Comparison of ENCODE assay signal across 12 cellular contexts in the genomic region with DNA sequence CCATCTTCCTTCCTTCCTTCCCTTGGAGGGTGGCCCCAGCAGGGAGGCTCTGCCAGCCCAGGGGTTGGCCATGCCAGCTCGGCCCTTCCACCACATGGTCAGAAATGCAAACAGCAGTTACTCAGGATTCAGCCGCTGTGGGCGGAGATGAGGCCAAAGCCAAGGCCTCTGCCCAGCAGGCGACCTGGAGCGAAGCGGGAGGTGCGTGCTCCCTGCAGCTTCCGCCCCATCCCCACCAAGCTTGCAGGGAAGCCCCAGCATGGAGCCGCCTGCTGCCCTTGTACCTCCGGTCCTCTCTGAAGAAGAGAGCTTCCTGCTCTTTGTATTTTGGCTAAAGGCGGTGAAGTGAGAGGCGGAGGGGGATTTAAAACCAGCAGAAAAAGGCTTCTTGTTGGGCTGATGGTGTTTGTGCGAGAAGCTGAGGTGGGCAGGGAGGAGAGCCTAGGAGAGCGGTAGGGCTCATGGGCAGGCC. TPM values are rescaled to one million over a fixed set of nuclear protein-coding genes. Genes with fewer than 3 reads are reported as not detected.
A peak's percentile ranks its signal among the peaks of the same experiment; 100 is the strongest.
DNase-seq lines count a peak whose midpoint lies in the region; ATAC-seq and TF ChIP-seq lines count a peak whose summit lies in the region.
"Had no signal": no experiment of that assay in that cellular context is flagged by ENCODE, and none has a peak within 500 bp of the region (broad histone marks: within the 10 kb centered on the region; RNA-seq: fewer than 3 reads in every experiment).

No MANE protein-coding gene starts in this region.

- CTCF ChIA-PET in mammary epithelial cell (lab: Charles Lee; ENCODE audit: low non-redundant PET), result interaction anchor here (0.6 kb wide), 1 partner anchor 218 kb away, joined by 7 read pairs; no protein-coding TSS in a partner anchor

- no peak overlapping the region for H3K4me3 ChIP-seq in mammary epithelial cell (replicated peaks in 1 of 3; ENCODE audit: insufficient read depth in 1 of 3, low read depth in 2 of 3, low read length in 3 of 3)
- H3K4me3 ChIP-seq in neural progenitor cell, result no peak overlapping the region
- no peak overlapping the region for H3K4me3 ChIP-seq in WERI-Rb-1 (ENCODE audit: low read depth, low read length)
- H3K4me3 ChIP-seq: sigmoid colon had no signal

- peaks cover 4% of the 10 kb centered on the region for H3K79me2 ChIP-seq in mammary epithelial cell (ENCODE audit: insufficient read depth, low read length)
- no peaks in the 10 kb centered on the region for H3K79me2 ChIP-seq in neural progenitor cell (ENCODE audit: low read depth)

- H3K27ac ChIP-seq in mammary epithelial cell (ENCODE audit: insufficient read depth, low read depth, low read length) (no peak overlapping the region), neural progenitor cell (no peak overlapping the region), WERI-Rb-1 (no peak overlapping the region)
- H3K27ac ChIP-seq: sigmoid colon, VCaP had no signal

- no peak overlapping the region for H3K27ac Mint-ChIP-seq in neural progenitor cell
- H3K27ac Mint-ChIP-seq in activated T-cell treated with anti-CD3 and anti-CD28 coated beads, Interleukin-2, amount 50 U/mL, for 24 hours, result no peak overlapping the region

- no peak overlapping the region for H3K4me3 Mint-ChIP-seq in neural progenitor cell
- H3K4me3 Mint-ChIP-seq in activated T-cell treated with anti-CD3 and anti-CD28 coated beads, Interleukin-2, amount 50 U/mL, for 24 hours, result no peak overlapping the region

- H3K4me1 Mint-ChIP-seq in neural progenitor cell, result peaks cover 42% of the 10 kb centered on the region
- no peaks in the 10 kb centered on the region for H3K4me1 Mint-ChIP-seq in activated T-cell treated with anti-CD3 and anti-CD28 coated beads, Interleukin-2, amount 50 U/mL, for 24 hours (ENCODE audit: low read depth)

- H3K4me1 ChIP-seq in mammary epithelial cell (ENCODE audit: insufficient read depth, low read length), result peaks cover 46% of the 10 kb centered on the region
- H3K4me1 ChIP-seq in neural progenitor cell, result peaks cover 9% of the 10 kb centered on the region

- no peaks in the 10 kb centered on the region for H3K36me3 Mint-ChIP-seq in neural progenitor cell
- no peaks in the 10 kb centered on the region for H3K36me3 Mint-ChIP-seq in activated T-cell treated with anti-CD3 and anti-CD28 coated beads, Interleukin-2, amount 50 U/mL, for 24 hours (ENCODE audit: low read depth)

- no peaks in the 10 kb centered on the region for H4K20me1 ChIP-seq in mammary epithelial cell (ENCODE audit: insufficient read depth, low read length)
- H4K20me1 ChIP-seq in neural progenitor cell (ENCODE audit: low read depth), result no peaks in the 10 kb centered on the region

- H3K27me3 Mint-ChIP-seq in neural progenitor cell (ENCODE audit: insufficient read depth, low read depth), result peaks cover 20% of the 10 kb centered on the region
- peaks cover 3% of the 10 kb centered on the region for H3K27me3 Mint-ChIP-seq in activated T-cell treated with anti-CD3 and anti-CD28 coated beads, Interleukin-2, amount 50 U/mL, for 24 hours

- no peak overlapping the region for H3K4me2 ChIP-seq in mammary epithelial cell (ENCODE audit: insufficient read depth, low read depth, low read length)
- peak overlapping the region; percentile 42 for H3K4me2 ChIP-seq in neural progenitor cell

- peaks cover 15% of the 10 kb centered on the region for H3K36me3 ChIP-seq in mammary epithelial cell (ENCODE audit: insufficient read depth, low read length)
- no peaks in the 10 kb centered on the region for H3K36me3 ChIP-seq in neural progenitor cell
- no peaks in the 10 kb centered on the region for H3K36me3 ChIP-seq in WERI-Rb-1
- H3K36me3 ChIP-seq: sigmoid colon had no signal

- 60% methylated on average over 14 of the region's 14 CpGs for WGBS in mammary epithelial cell (ENCODE audit: low coverage, missing lambda C conversion rate)

- H3K9ac ChIP-seq in mammary epithelial cell (ENCODE audit: insufficient read depth, low read length) (no peak overlapping the region), neural progenitor cell (no peak overlapping the region)

- H3K9me3 ChIP-seq in mammary epithelial cell (replicated peaks; ENCODE audit: insufficient read depth, low read length) (no peaks in the 10 kb centered on the region), neural progenitor cell (ENCODE audit: low read depth) (no peaks in the 10 kb centered on the region), WERI-Rb-1 (ENCODE audit: severe bottlenecking) (no peaks in the 10 kb centered on the region)
- H3K9me3 ChIP-seq: sigmoid colon had no signal

- dilution Hi-C loops in mammary epithelial cell (cut with HindIII; ENCODE audit: low sequenced_read_pairs), result no loop called here

- peaks cover 15% of the 10 kb centered on the region for H3F3A ChIP-seq in neural progenitor cell (ENCODE audit: low read depth)

- intact Hi-C loops in mammary epithelial cell (cut with micrococcal nuclease), result loop anchor here (5.0 kb wide), 2 partner anchors 141 to 181 kb away; no protein-coding TSS in a partner anchor

- TF ChIP-seq CTCF in mammary epithelial cell (conservative IDR thresholded peaks at IDR 0.05 in 1 of 2, IDR thresholded peaks at IDR 0.05 in 1 of 2; ENCODE audit: extremely low read depth in 1 of 2, insufficient read depth in 1 of 2, low read depth in 1 of 2, low read length in 2 of 2) (peak in 1 of 2 donors; percentile 39), neural progenitor cell (IDR thresholded peaks at IDR 0.05) (no peak), WERI-Rb-1 (IDR thresholded peaks at IDR 0.05; ENCODE audit: low read depth, low read length) (no peak)

- H2AFZ ChIP-seq in mammary epithelial cell (ENCODE audit: low read depth, low read length) (no peak overlapping the region), neural progenitor cell (replicated peaks) (no peak overlapping the region)

- in situ Hi-C loops in Caki2 (cut with HindIII; ENCODE audit: low pct_unique_long_range_greater_than_20kb, low sequenced_read_pairs), result no loop called here
- in situ Hi-C loops in mammary epithelial cell (cut with MboI; ENCODE audit: low sequenced_read_pairs in 2 of 2), result no loop called here

- DNase-seq in Caki2 (ENCODE audit: low read depth), result peak; percentile 39
- DNase-seq in NCI-H1092 treated with DMSO at 0.1 percent for 48 hours (lab: John Stamatoyannopoulos, UW), result peak; percentile 37
- peak; percentile 60 for DNase-seq in mammary epithelial cell
- DNase-seq in neural progenitor cell (ENCODE audit: low spot score), result no peak
- no peak for DNase-seq in activated T-cell treated with anti-CD3 and anti-CD28 coated beads, Interleukin-2, amount 50 U/mL, for 24 hours
- DNase-seq in NCI-H2107 treated with DMSO at 0.1 percent for 48 hours (lab: John Stamatoyannopoulos, UW; ENCODE audit: unreplicated experiment), result no peak
- no peak for DNase-seq in WERI-Rb-1
- DNase-seq: activated gamma-delta T cell, cortex of kidney, sigmoid colon had no signal

- no TSS peak for BruUV-seq in mammary epithelial cell (replicated peaks; lab: Mats Ljungman, UMichigan)

- H3K27me3 ChIP-seq in mammary epithelial cell (ENCODE audit: insufficient read depth, low read length), result no peaks in the 10 kb centered on the region
- H3K27me3 ChIP-seq in neural progenitor cell, result peaks cover 50% of the 10 kb centered on the region
- no peaks in the 10 kb centered on the region for H3K27me3 ChIP-seq in WERI-Rb-1 (ENCODE audit: insufficient read depth, low read depth, severe bottlenecking)
- H3K27me3 ChIP-seq: sigmoid colon had no signal

- H3K9me3 Mint-ChIP-seq in neural progenitor cell, result no peaks in the 10 kb centered on the region
- no peaks in the 10 kb centered on the region for H3K9me3 Mint-ChIP-seq in activated T-cell treated with anti-CD3 and anti-CD28 coated beads, Interleukin-2, amount 50 U/mL, for 24 hours

- ATAC-seq in HG03175 (IDR thresholded peaks at IDR 0.05; ENCODE audit: unreplicated experiment), result no peak

RNA-seq across cellular contexts. Expression of gene ANO1, which starts 50.4 kb away (rescaled TPM):
- total RNA-seq in Caki2 (2014; rRNA removed; shearing (Covaris generic); ENCODE audit: low replicate concordance), result not detected in 2 replicates
- total RNA-seq in mammary epithelial cell (100 to 1,000 TPM in 1 of 2 donors, 10 to 100 TPM in 1; 54.3 to 181 TPM), neural progenitor cell (ENCODE audit: low replicate concordance) (0.19 TPM in 1 of 2 replicates, not detected in the other)
- polyA plus RNA-seq in mammary epithelial cell, result 147 TPM
- 191 TPM for polyA minus RNA-seq in mammary epithelial cell

Comparison
In these comparisons a context has a peak if more than half of its experiments do, and no peak if none do; other contexts are left out.
1. DNase-seq: peak in Caki2 (single experiment), NCI-H1092 treated with DMSO at 0.1 percent for 48 hours (single experiment) and mammary epithelial cell (single experiment); none in neural progenitor cell (single experiment), activated T-cell treated with anti-CD3 and anti-CD28 coated beads, Interleukin-2, amount 50 U/mL, for 24 hours (single experiment), NCI-H2107 treated with DMSO at 0.1 percent for 48 hours (single experiment) and WERI-Rb-1 (single experiment).
2. RNA of gene ANO1, which starts 50.4 kb away (total RNA-seq): 54.3 to 181 TPM in mammary epithelial cell; not detected in Caki2 and 0.19 TPM in neural progenitor cell; every median in the first group is over 10 times any median in the second.